Comparison of ENCODE assay signal across 12 cellular contexts in the genomic region with DNA sequence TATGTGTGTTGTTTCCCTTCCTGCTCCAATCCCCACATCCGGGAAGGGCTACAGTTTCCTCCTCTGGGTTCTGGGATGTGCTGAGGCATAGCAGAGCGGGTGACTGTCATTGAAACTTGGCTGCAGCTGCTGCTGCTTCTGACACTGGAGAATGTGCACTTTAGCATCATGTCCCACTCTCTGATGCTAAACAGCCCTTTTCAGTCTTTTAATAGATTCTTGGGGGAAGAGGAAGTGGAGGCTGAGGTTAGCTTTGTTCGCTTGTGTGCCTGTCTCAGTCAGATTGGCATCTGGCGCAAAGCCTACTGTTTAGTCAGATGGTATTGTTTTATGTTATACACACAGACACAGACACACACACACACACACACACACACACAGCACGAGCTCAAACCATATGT.
A peak's percentile ranks its signal among the peaks of the same experiment; 100 is the strongest.
DNase-seq lines count a peak whose midpoint lies in the region; ATAC-seq, FAIRE-seq and TF ChIP-seq lines count a peak whose summit lies in the region.
"Had no signal": no experiment of that assay in that cellular context is flagged by ENCODE, and none has a peak within 500 bp of the region (broad histone marks: within the 10 kb centered on the region; RNA-seq: fewer than 3 reads in every experiment).

No MANE protein-coding gene starts in this region.

- H3K4me2 ChIP-seq in HepG2 (ENCODE audit: low read depth, low read length) = no peak overlapping the region

- H3K4me3 Mint-ChIP-seq in endothelial cell (ENCODE audit: unreplicated experiment) = no peak overlapping the region
- H3K4me3 Mint-ChIP-seq in natural killer cell treated with Interleukin-12 subunit alpha and Interleukin-12 subunit beta and Interleukin-15 and Interleukin-18, amount 100 ng/mL, for 72 hours = no peak overlapping the region
- H3K4me3 Mint-ChIP-seq: activated CD8-positive, alpha-beta T cell treated with anti-CD3 and anti-CD28 coated beads for 36 hours had no signal

- no peak for TF ChIP-seq CTCF in liver (IDR thresholded peaks at IDR 0.05; ENCODE audit: low read depth, low read length, missing input control)
- no peak for TF ChIP-seq CTCF in HepG2 (CRISPR knock-in tag; IDR thresholded peaks at IDR 0.05)
- no peak for TF ChIP-seq CTCF in endothelial cell (IDR thresholded peaks at IDR 0.05; ENCODE audit: unreplicated experiment)

- no peak for TF ChIP-seq EP300 in HepG2 (IDR thresholded peaks at IDR 0.05; ENCODE audit: low read depth in 2 of 2, low read length in 2 of 2)
- no peak for TF ChIP-seq EP300 in HepG2 (CRISPR knock-in tag; IDR thresholded peaks at IDR 0.05; ENCODE audit: borderline replicate concordance)

- TF ChIP-seq POLR2A in HepG2 (IDR thresholded peaks at IDR 0.05; ENCODE audit: insufficient read depth in 1 of 2, low read depth in 2 of 2, low read length in 2 of 2) = no peak

- no peak for FAIRE-seq in HepG2 (lab: Jason Lieb, UNC)
- FAIRE-seq: urothelium cell line had no signal

- H3K27ac ChIP-seq in liver (ENCODE audit: low read depth in 1 of 2, low read length in 2 of 2) (no peak overlapping the region), HepG2 (ENCODE audit: extremely low read length, insufficient read depth, low read length) (no peak overlapping the region), KOPT-K1 (ENCODE audit: low read depth, low read length, poor library complexity, severe bottlenecking) (peak overlapping the region; percentile 13)
- H3K27ac ChIP-seq: ascending aorta, gastroesophageal sphincter had no signal

- H3K27ac Mint-ChIP-seq in endothelial cell (ENCODE audit: unreplicated experiment) = peak overlapping the region; percentile 67
- H3K27ac Mint-ChIP-seq in natural killer cell treated with Interleukin-12 subunit alpha and Interleukin-12 subunit beta and Interleukin-15 and Interleukin-18, amount 100 ng/mL, for 72 hours = no peak overlapping the region
- H3K27ac Mint-ChIP-seq: activated CD8-positive, alpha-beta T cell treated with anti-CD3 and anti-CD28 coated beads for 36 hours had no signal

- H3K9me3 ChIP-seq in liver (ENCODE audit: control insufficient read depth in 4 of 4, low read length in 3 of 4) (no peaks in the 10 kb centered on the region), HepG2 (ENCODE audit: low read length) (peaks cover 14% of the 10 kb centered on the region), KOPT-K1 (ENCODE audit: insufficient read depth, low read length, poor library complexity, severe bottlenecking) (no peaks in the 10 kb centered on the region)
- H3K9me3 ChIP-seq: ascending aorta, gastroesophageal sphincter had no signal

- no peaks in the 10 kb centered on the region for H3K79me2 ChIP-seq in HepG2 (ENCODE audit: insufficient read depth, low read length)

- CTCF ChIA-PET in HepG2 (lab: Yijun Ruan, JAX; ENCODE audit: low intra/inter-chr PET ratio, low total read pairs) = no interaction called here

- DNase-seq in HepG2 (ENCODE audit: low spot score) (no peak), endothelial cell (ENCODE audit: low spot score) (no peak), T-helper 9 cell (no peak)
- no peak for DNase-seq in natural killer cell treated with Interleukin-12 subunit alpha and Interleukin-12 subunit beta and Interleukin-15 and Interleukin-18, amount 100 ng/mL, for 72 hours (ENCODE audit: low spot score)
- DNase-seq: activated CD8-positive, alpha-beta T cell treated with anti-CD3 and anti-CD28 coated beads for 36 hours had no signal

- BruUV-seq in HepG2 (replicated peaks; lab: Mats Ljungman, UMichigan) = no TSS peak

- H3K27me3 ChIP-seq in liver (ENCODE audit: control insufficient read depth in 4 of 4, insufficient read depth in 4 of 4, low read length in 3 of 4) (no peaks in the 10 kb centered on the region), HepG2 (ENCODE audit: control insufficient read depth in 1 of 2, insufficient read depth in 2 of 2, low read length in 2 of 2) (no peaks in the 10 kb centered on the region)
- H3K27me3 ChIP-seq: ascending aorta, gastroesophageal sphincter had no signal

- H2AFZ ChIP-seq in HepG2 (ENCODE audit: low read length) = no peak overlapping the region

- TF ChIP-seq RAD21 in liver (IDR thresholded peaks at IDR 0.05) (no peak), HepG2 (CRISPR knock-in tag; IDR thresholded peaks at IDR 0.05) (no peak)

- no peaks in the 10 kb centered on the region for H4K20me1 ChIP-seq in HepG2 (ENCODE audit: insufficient read depth, low read length)

- in situ Hi-C loops in HepG2 (cut with HindIII; ENCODE audit: extremely low pct_ligation_motif_present, low pct_unique_long_range_greater_than_20kb) = no loop called here

- H3K36me3 Mint-ChIP-seq in endothelial cell (ENCODE audit: low read depth, unreplicated experiment) = no peaks in the 10 kb centered on the region
- H3K36me3 Mint-ChIP-seq in natural killer cell treated with Interleukin-12 subunit alpha and Interleukin-12 subunit beta and Interleukin-15 and Interleukin-18, amount 100 ng/mL, for 72 hours = no peaks in the 10 kb centered on the region

- peaks cover 7% of the 10 kb centered on the region for H3K4me1 Mint-ChIP-seq in endothelial cell (ENCODE audit: unreplicated experiment)
- H3K4me1 Mint-ChIP-seq in natural killer cell treated with Interleukin-12 subunit alpha and Interleukin-12 subunit beta and Interleukin-15 and Interleukin-18, amount 100 ng/mL, for 72 hours (ENCODE audit: low read depth in 2 of 2) = no peaks in the 10 kb centered on the region

- no peaks in the 10 kb centered on the region for H3K9me3 Mint-ChIP-seq in endothelial cell (ENCODE audit: unreplicated experiment)
- H3K9me3 Mint-ChIP-seq in natural killer cell treated with Interleukin-12 subunit alpha and Interleukin-12 subunit beta and Interleukin-15 and Interleukin-18, amount 100 ng/mL, for 72 hours = peaks cover 10% of the 10 kb centered on the region
- H3K9me3 Mint-ChIP-seq: activated CD8-positive, alpha-beta T cell treated with anti-CD3 and anti-CD28 coated beads for 36 hours had no signal

- H3K9ac ChIP-seq in liver (ENCODE audit: low read depth in 1 of 2, low read length in 2 of 2) = no peak overlapping the region
- no peak overlapping the region for H3K9ac ChIP-seq in HepG2 (ENCODE audit: insufficient read depth, low read depth, low read length)

- no peaks in the 10 kb centered on the region for H3K27me3 Mint-ChIP-seq in endothelial cell (ENCODE audit: unreplicated experiment)
- no peaks in the 10 kb centered on the region for H3K27me3 Mint-ChIP-seq in natural killer cell treated with Interleukin-12 subunit alpha and Interleukin-12 subunit beta and Interleukin-15 and Interleukin-18, amount 100 ng/mL, for 72 hours
- H3K27me3 Mint-ChIP-seq: activated CD8-positive, alpha-beta T cell treated with anti-CD3 and anti-CD28 coated beads for 36 hours had no signal

- intact Hi-C loops in HepG2 (cut with micrococcal nuclease; ENCODE audit: unreplicated experiment) = no loop called here

- peaks cover 0 to 2% (median 0%) of the 10 kb centered on the region in 4 donors for H3K4me1 ChIP-seq in liver (ENCODE audit: control insufficient read depth in 4 of 4, insufficient read depth in 4 of 4, low read length in 3 of 4)
- no peaks in the 10 kb centered on the region for H3K4me1 ChIP-seq in HepG2 (ENCODE audit: insufficient read depth, low read length)

- H3K36me3 ChIP-seq in liver (ENCODE audit: control insufficient read depth in 4 of 4, insufficient read depth in 3 of 4, low read depth in 1 of 4, low read length in 3 of 4) (no peaks in the 10 kb centered on the region), HepG2 (replicated peaks in 1 of 2; ENCODE audit: control insufficient read depth in 1 of 2, insufficient read depth in 2 of 2, low read length in 2 of 2) (no peaks in the 10 kb centered on the region), KOPT-K1 (ENCODE audit: insufficient read depth, low read length) (no peaks in the 10 kb centered on the region)
- H3K36me3 ChIP-seq: ascending aorta, gastroesophageal sphincter had no signal

- POLR2A ChIA-PET in HepG2 (lab: Yijun Ruan, JAX) = no interaction called here

- no peak for ATAC-seq in HepG2
- no peak for ATAC-seq in HG03280 (IDR thresholded peaks at IDR 0.05; ENCODE audit: unreplicated experiment)
- no peak for ATAC-seq in GM21367 (IDR thresholded peaks at IDR 0.05; ENCODE audit: unreplicated experiment)
- ATAC-seq in natural killer cell treated with Interleukin-12 subunit alpha and Interleukin-12 subunit beta and Interleukin-15 and Interleukin-18, amount 100 ng/mL, for 72 hours = no peak
- ATAC-seq: activated CD8-positive, alpha-beta T cell treated with anti-CD3 and anti-CD28 coated beads for 36 hours; gastroesophageal sphincter had no signal

- H3K4me3 ChIP-seq in liver (ENCODE audit: low read depth in 1 of 3, low read length in 3 of 3) (no peak overlapping the region), HepG2 (replicated peaks in 1 of 3; ENCODE audit: insufficient read depth in 1 of 3, low read depth in 2 of 3, low read length in 3 of 3) (no peak overlapping the region)
- H3K4me3 ChIP-seq: ascending aorta, gastroesophageal sphincter had no signal

- WGBS in liver = 67% methylated on average over 5 of the region's 5 CpGs
- WGBS in HepG2 (ENCODE audit: low lambda C conversion rate) = 33% methylated on average over 5 of the region's 5 CpGs

TF ChIP-seq in HepG2, 621 proteins besides CTCF, POLR2A, EP300 and RAD21 (continues in another document):
- TF ChIP-seq MTA1 (CRISPR knock-in tag; IDR thresholded peaks at IDR 0.05; ENCODE audit: borderline replicate concordance) = no peak
- no peak for TF ChIP-seq ARHGAP35 (CRISPR knock-in tag; IDR thresholded peaks at IDR 0.05; ENCODE audit: borderline replicate concordance)
- TF ChIP-seq ZXDC (CRISPR knock-in tag; IDR thresholded peaks at IDR 0.05) = no peak
- no peak for TF ChIP-seq MXD3 (CRISPR knock-in tag; IDR thresholded peaks at IDR 0.05)
